ENCODE assay signal across 23 cellular contexts in genomic region chr16:30151091-30151490, GRCh38.
"Had no signal": no experiment of that assay in that cellular context is flagged by ENCODE, and none has a peak within 500 bp of the region (broad histone marks: within the 10 kb centered on the region; RNA-seq: fewer than 3 reads in every experiment).

No MANE protein-coding gene starts in this region.

- H3K4me3 Mint-ChIP-seq: activated B cell treated with CpG ODN at 0.5 μM for 24 hours; activated CD4-positive, alpha-beta memory T cell treated with anti-CD3 and anti-CD28 coated beads for 36 hours; activated CD4-positive, alpha-beta T cell treated with anti-CD3 and anti-CD28 coated beads, Interleukin-2, amount 10 ng/mL, durations not matched to agents 7 days and 5 days; activated naive CD8-positive, alpha-beta T cell treated with anti-CD3 and anti-CD28 coated beads, Interleukin-2, amount 10 ng/mL, durations not matched to agents 7 days and 5 days; activated T-cell treated with anti-CD3 and anti-CD28 coated beads, Interleukin-2, amount 50 U/mL, for 4 hours; T-helper 17 cell had no signal

- H3K27me3 Mint-ChIP-seq: activated B cell treated with CpG ODN at 0.5 μM for 24 hours; activated CD4-positive, alpha-beta memory T cell treated with anti-CD3 and anti-CD28 coated beads for 36 hours; T-helper 17 cell had no signal

- H3K4me1 Mint-ChIP-seq: activated CD4-positive, alpha-beta T cell treated with anti-CD3 and anti-CD28 coated beads, Interleukin-2, amount 10 ng/mL, durations not matched to agents 7 days and 5 days had no signal

- DNase-seq: activated B cell treated with CpG ODN at 0.5 μM for 24 hours; activated CD4-positive, alpha-beta memory T cell treated with anti-CD3 and anti-CD28 coated beads for 36 hours; activated CD4-positive, alpha-beta T cell treated with anti-CD3 and anti-CD28 coated beads, Interleukin-2, amount 10 ng/mL, durations not matched to agents 7 days and 5 days; activated CD8-positive, alpha-beta memory T cell treated with anti-CD3 and anti-CD28 coated beads for 24 hours; activated gamma-delta T cell; activated naive CD4-positive, alpha-beta T cell treated with anti-CD3 and anti-CD28 coated beads, Interleukin-2, amount 50 U/mL, for 16 hours; activated naive CD8-positive, alpha-beta T cell treated with anti-CD3 and anti-CD28 coated beads, Interleukin-2, amount 10 ng/mL, durations not matched to agents 7 days and 5 days; activated T-cell treated with anti-CD3 and anti-CD28 coated beads, Interleukin-2, amount 50 U/mL, for 4 hours; adrenal gland; anterior cingulate cortex; cerebellar nuclear complex; KG1; MV-4-11; NCI-H1105; NCI-H1436; NCI-H187; NCI-H2081; NCI-H446; NCI-H524; PC-3; SHP77 treated with DMSO at 0.1 percent for 48 hours; T-helper 17 cell; T1000 had no signal

- H3K27ac Mint-ChIP-seq: activated B cell treated with CpG ODN at 0.5 μM for 24 hours; activated CD4-positive, alpha-beta memory T cell treated with anti-CD3 and anti-CD28 coated beads for 36 hours; activated CD4-positive, alpha-beta T cell treated with anti-CD3 and anti-CD28 coated beads, Interleukin-2, amount 10 ng/mL, durations not matched to agents 7 days and 5 days; activated naive CD8-positive, alpha-beta T cell treated with anti-CD3 and anti-CD28 coated beads, Interleukin-2, amount 10 ng/mL, durations not matched to agents 7 days and 5 days; T-helper 17 cell had no signal

- ATAC-seq: activated T-cell treated with anti-CD3 and anti-CD28 coated beads, Interleukin-2, amount 50 U/mL, for 4 hours; PC-3; T-helper 17 cell had no signal
